ENCODE assay signal across 8 cellular contexts in genomic region chrX:25012793-25013592, GRCh38. TPM values are rescaled to one million over a fixed set of nuclear protein-coding genes. Genes with fewer than 3 reads are reported as not detected.
DNase-seq lines count a peak whose midpoint lies in the region; ATAC-seq and TF ChIP-seq lines count a peak whose summit lies in the region.

No MANE protein-coding gene starts in this region.

- intact Hi-C loops in ovary (cut with DNase I) = loop anchor here in 2 of 4 donors (5.0 to 10.0 kb wide), 3 partner anchors 138 to 171 kb away; no protein-coding TSS in a partner anchor

- DNase-seq in GM06990 (ENCODE audit: extremely low read depth, insufficient read length) (peak; percentile 27), ovary (no peak), cortex of kidney (lab: John Stamatoyannopoulos, UW) (no peak), GM19238 (ENCODE audit: insufficient read length, low spot score) (no peak)

- TF ChIP-seq CTCF in GM06990 (IDR thresholded peaks at IDR 0.05; ENCODE audit: insufficient read depth, low read length, poor library complexity, severe bottlenecking) (no peak), brain (conservative IDR thresholded peaks at IDR 0.05) (no peak), ovary (IDR thresholded peaks at IDR 0.05) (no peak)

- H3K4me3 ChIP-seq in GM06990 (replicated peaks; ENCODE audit: low read depth, low read length) (peak overlapping the region; percentile 57), HUES64 (ENCODE audit: low read length) (peak overlapping the region; percentile 21), ovary (peak overlapping the region; percentile 36)

- H3K4me1 ChIP-seq in HUES64 (ENCODE audit: insufficient read depth, low read length) = no peaks in the 10 kb centered on the region; the same call in 1 of the 2 replicates
- H3K4me1 ChIP-seq in ovary (ENCODE audit: insufficient read depth) = no peaks in the 10 kb centered on the region

- H3K9me3 Mint-ChIP-seq in brain = peaks cover 0 to 5% (median 0%) of the 10 kb centered on the region in 5 experiments

- peaks cover 70% of the 10 kb centered on the region for H3K4me1 Mint-ChIP-seq in brain

- no peaks in the 10 kb centered on the region for H3K36me3 ChIP-seq in GM06990 (ENCODE audit: control insufficient read depth, insufficient read depth, low read length)
- no peaks in the 10 kb centered on the region for H3K36me3 ChIP-seq in HUES64 (ENCODE audit: insufficient read depth, low read length)
- H3K36me3 ChIP-seq in ovary = no peaks in the 10 kb centered on the region

- H3K9me3 ChIP-seq in HUES64 (ENCODE audit: insufficient read depth, low read depth, low read length) (no peaks in the 10 kb centered on the region), ovary (no peaks in the 10 kb centered on the region)

- peaks cover 23% of the 10 kb centered on the region for H3K36me3 Mint-ChIP-seq in brain

- H3K27ac Mint-ChIP-seq in brain = peak overlapping the region; percentile 65 to 98 (median 87)

- no peak for TF ChIP-seq POLR2A in ovary (IDR thresholded peaks at IDR 0.05)

- H3K27me3 Mint-ChIP-seq in brain = peaks cover 77% of the 10 kb centered on the region

- no peak for TF ChIP-seq EP300 in ovary (IDR thresholded peaks at IDR 0.05)

- H3K27ac ChIP-seq in HUES64 (ENCODE audit: low read depth, low read length) (no peak overlapping the region), ovary (peak overlapping the region; percentile 81 to 93)

- H3K4me3 Mint-ChIP-seq in brain = peak overlapping the region; percentile 82 to 90 (median 87)

- no peak for ATAC-seq in GM21515 (IDR thresholded peaks at IDR 0.05; ENCODE audit: unreplicated experiment)
- ATAC-seq in HG02763 (IDR thresholded peaks at IDR 0.05; ENCODE audit: unreplicated experiment) = no peak

- 1% methylated on average over 97 of the region's 97 CpGs for WGBS in HUES64
- WGBS in ovary, 3 donors = 25 to 42% (median 32%) methylated on average over 78 to 97 of the region's 97 CpGs

- H3K27me3 ChIP-seq in GM06990 (replicated peaks; ENCODE audit: control insufficient read depth, insufficient read depth, low read length) (no peaks in the 10 kb centered on the region; the same call in 1 of the 2 replicates), HUES64 (ENCODE audit: insufficient read depth, low read length) (peaks cover 98% of the 10 kb centered on the region), ovary (no peaks in the 10 kb centered on the region)

- H3K9ac ChIP-seq in HUES64 (ENCODE audit: low read depth, low read length) = no peak overlapping the region

RNA-seq across cellular contexts. Expression of gene ARX, which starts 2.8 kb away (rescaled TPM):
- polyA plus RNA-seq in HUES64 (2013, experiment 1 of 2) = not detected
- not detected for polyA plus RNA-seq in HUES64 (2013, experiment 2 of 2)
- polyA plus RNA-seq in brain (ENCODE audit: insufficient read depth, low read depth, low replicate concordance) = 1.6 TPM
- total RNA-seq in ovary = 100 to 1,000 TPM in 3 of 7 donors, 10 to 100 TPM in 4; 23.9 to 152 (median 91.5) TPM
- polyA plus RNA-seq in ovary = 10 to 100 TPM; 21.8 to 78.0 TPM
